1 cellular context compared by ENCODE assay signal in genomic region chr17:66930933-66931332, GRCh38.
TF ChIP-seq lines count a peak whose summit lies in the region.

No MANE protein-coding gene starts in this region.

TF ChIP-seq in GM12878, 131 proteins besides CTCF, POLR2A, EP300 and RAD21:
- TF ChIP-seq USF1 (IDR thresholded peaks at IDR 0.05; ENCODE audit: borderline replicate concordance, extremely low read length, insufficient read depth, low read depth, low read length), result peak; percentile 47
- TF ChIP-seq ATF3 (IDR thresholded peaks at IDR 0.05; ENCODE audit: borderline replicate concordance, extremely low read depth, low read depth, low read length), result 0 out of 2 replicates have a peak, but pooled peaks have one; percentile 32
- peak; percentile 42 for TF ChIP-seq SIX5 (IDR thresholded peaks at IDR 0.05; ENCODE audit: low read depth, low read length, severe bottlenecking)
- no peak for TF ChIP-seq TCF12 (IDR thresholded peaks at IDR 0.05; ENCODE audit: low read depth, low read length)
- 0 out of 2 replicates have a peak, but pooled peaks have one; percentile 27 for TF ChIP-seq HCFC1 (IDR thresholded peaks at IDR 0.05; ENCODE audit: low read length)
- TF ChIP-seq BACH1 (IDR thresholded peaks at IDR 0.05; ENCODE audit: borderline replicate concordance), result no peak
